Comparison of ENCODE assay signal across 11 cellular contexts in the genomic region with DNA sequence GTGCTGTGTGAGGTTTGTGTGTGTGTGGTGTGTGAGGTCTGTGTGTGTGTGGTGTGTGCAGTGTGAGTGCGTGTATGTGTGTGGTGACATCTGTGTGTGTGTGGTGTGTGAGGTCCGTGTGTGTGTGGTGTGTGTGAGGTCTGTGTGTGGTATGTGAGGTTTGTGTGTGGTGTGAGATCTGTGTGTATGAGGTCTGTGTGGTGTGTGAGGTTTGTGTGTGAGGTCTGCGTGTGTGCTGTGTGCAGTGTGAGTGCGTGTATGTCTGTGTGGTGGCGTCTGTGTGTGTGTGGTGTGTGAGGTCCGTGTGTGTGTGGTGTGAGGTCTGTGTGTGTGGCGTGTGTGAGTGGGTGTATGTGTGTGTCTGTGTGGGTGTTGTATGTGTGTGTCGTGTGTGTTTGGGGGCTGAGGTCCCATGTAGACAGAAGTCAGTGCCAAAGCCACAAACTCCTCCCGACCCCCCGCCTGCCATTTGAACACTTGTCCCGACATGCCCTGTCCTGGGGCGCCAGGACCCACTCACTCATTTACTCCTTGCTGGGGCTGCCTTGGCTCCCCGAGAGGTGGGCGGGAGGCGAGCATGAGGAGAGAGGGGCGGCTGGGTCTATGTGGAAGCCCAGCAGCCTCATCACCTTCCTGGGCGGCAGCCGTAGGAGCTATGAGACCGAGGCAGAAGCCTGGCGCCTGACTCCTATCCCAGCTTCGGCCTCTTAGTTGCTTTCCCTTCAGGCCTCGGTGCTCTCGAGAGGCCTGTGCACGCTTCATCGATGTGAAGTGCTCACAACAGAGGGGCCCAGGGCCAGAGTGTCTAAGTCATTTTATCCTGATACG. TPM values are rescaled to one million over a fixed set of nuclear protein-coding genes. Genes with fewer than 3 reads are reported as not detected.
DNase-seq lines count a peak whose midpoint lies in the region; ATAC-seq, FAIRE-seq and TF ChIP-seq lines count a peak whose summit lies in the region.
"Had no signal": no experiment of that assay in that cellular context is flagged by ENCODE, and none has a peak within 500 bp of the region (broad histone marks: within the 10 kb centered on the region; RNA-seq: fewer than 3 reads in every experiment).

No MANE protein-coding gene starts in this region.

- no peak overlapping the region for H3K4me3 Mint-ChIP-seq in astrocyte (ENCODE audit: unreplicated experiment)
- no peak overlapping the region for H3K4me3 Mint-ChIP-seq in activated T-helper 1 cell treated with anti-CD3 and anti-CD28 coated beads, Interleukin-12 subunit alpha, Interleukin-12 subunit beta, Interleukin-2, Interleukin-4 antibody, amounts not matched to agents 30 ng/mL and 10 ng/mL and 1 ng/mL, durations not matched to agents 14 hours and 24 hours and 36 hours
- H3K4me3 Mint-ChIP-seq: activated CD4-positive, alpha-beta T cell treated with anti-CD3 and anti-CD28 coated beads, Interleukin-2, amount 10 ng/mL, durations not matched to agents 7 days and 5 days had no signal

- H3K4me1 Mint-ChIP-seq in astrocyte (ENCODE audit: low read depth, unreplicated experiment) = peaks cover 4% of the 10 kb centered on the region
- H3K4me1 Mint-ChIP-seq in activated T-helper 1 cell treated with anti-CD3 and anti-CD28 coated beads, Interleukin-12 subunit alpha, Interleukin-12 subunit beta, Interleukin-2, Interleukin-4 antibody, amounts not matched to agents 30 ng/mL and 10 ng/mL and 1 ng/mL, durations not matched to agents 14 hours and 24 hours and 36 hours (ENCODE audit: low read depth) = no peaks in the 10 kb centered on the region

- H2AFZ ChIP-seq in astrocyte (ENCODE audit: low read depth, low read length) = no peak overlapping the region

- peaks cover 21% of the 10 kb centered on the region for H3K36me3 Mint-ChIP-seq in astrocyte (ENCODE audit: low read depth, unreplicated experiment)
- H3K36me3 Mint-ChIP-seq in activated T-helper 1 cell treated with anti-CD3 and anti-CD28 coated beads, Interleukin-12 subunit alpha, Interleukin-12 subunit beta, Interleukin-2, Interleukin-4 antibody, amounts not matched to agents 30 ng/mL and 10 ng/mL and 1 ng/mL, durations not matched to agents 14 hours and 24 hours and 36 hours (ENCODE audit: low read depth) = no peaks in the 10 kb centered on the region

- ATAC-seq in left lung = peak; percentile 87
- ATAC-seq: body of pancreas had no signal

- CTCF ChIA-PET in HEK293 (lab: Yijun Ruan, JAX) = interaction anchor here (1.0 kb wide), 1 partner anchor 71 kb away, joined by 3 read pairs; no protein-coding TSS in a partner anchor

- peak overlapping the region; percentile 3 for H3K9ac ChIP-seq in astrocyte (ENCODE audit: low read length)
- H3K9ac ChIP-seq in kidney (ENCODE audit: low read length in 2 of 2) = no peak overlapping the region

- H3K27me3 Mint-ChIP-seq in astrocyte (ENCODE audit: low read depth, unreplicated experiment) = no peaks in the 10 kb centered on the region
- no peaks in the 10 kb centered on the region for H3K27me3 Mint-ChIP-seq in activated T-helper 1 cell treated with anti-CD3 and anti-CD28 coated beads, Interleukin-12 subunit alpha, Interleukin-12 subunit beta, Interleukin-2, Interleukin-4 antibody, amounts not matched to agents 30 ng/mL and 10 ng/mL and 1 ng/mL, durations not matched to agents 14 hours and 24 hours and 36 hours (ENCODE audit: insufficient read depth)
- H3K27me3 Mint-ChIP-seq: activated CD4-positive, alpha-beta T cell treated with anti-CD3 and anti-CD28 coated beads, Interleukin-2, amount 10 ng/mL, durations not matched to agents 7 days and 5 days had no signal

- FAIRE-seq in astrocyte (lab: Jason Lieb, UNC) (no peak), kidney (lab: Jason Lieb, UNC) (no peak)

- DNase-seq in astrocyte (ENCODE audit: low read depth) (no peak), left lung (peak in 1 of 2 donors; percentile 55), 8988T (no peak), kidney (no peak)
- no peak for DNase-seq in activated T-helper 1 cell treated with anti-CD3 and anti-CD28 coated beads, Interleukin-12 subunit alpha, Interleukin-12 subunit beta, Interleukin-2, Interleukin-4 antibody, amounts not matched to agents 30 ng/mL and 10 ng/mL and 1 ng/mL, durations not matched to agents 14 hours and 24 hours and 36 hours (ENCODE audit: low spot score)
- no peak for DNase-seq in activated T-cell treated with anti-CD3 and anti-CD28 coated beads, Interleukin-2, amount 50 U/mL, for 48 hours
- DNase-seq: activated CD4-positive, alpha-beta T cell treated with anti-CD3 and anti-CD28 coated beads, Interleukin-2, amount 10 ng/mL, durations not matched to agents 7 days and 5 days; body of pancreas; glutamatergic neuron had no signal

- no peaks in the 10 kb centered on the region for H3K9me3 Mint-ChIP-seq in astrocyte (ENCODE audit: unreplicated experiment)
- H3K9me3 Mint-ChIP-seq in activated T-helper 1 cell treated with anti-CD3 and anti-CD28 coated beads, Interleukin-12 subunit alpha, Interleukin-12 subunit beta, Interleukin-2, Interleukin-4 antibody, amounts not matched to agents 30 ng/mL and 10 ng/mL and 1 ng/mL, durations not matched to agents 14 hours and 24 hours and 36 hours = no peaks in the 10 kb centered on the region
- H3K9me3 Mint-ChIP-seq: activated CD4-positive, alpha-beta T cell treated with anti-CD3 and anti-CD28 coated beads, Interleukin-2, amount 10 ng/mL, durations not matched to agents 7 days and 5 days had no signal

- H3K4me3 ChIP-seq in HEK293 (ENCODE audit: low read depth, low read length) (no peak overlapping the region), astrocyte (ENCODE audit: insufficient read depth, low read depth, low read length) (no peak overlapping the region), left lung (no peak overlapping the region), kidney (ENCODE audit: low read length in 2 of 2) (no peak overlapping the region)
- H3K4me3 ChIP-seq: body of pancreas had no signal

- H3K27ac ChIP-seq in 22Rv1 (peak overlapping the region; percentile 37), HEK293 (ENCODE audit: extremely low read depth, low read depth, low read length) (peak overlapping the region; percentile 38), astrocyte (ENCODE audit: low read depth, low read length) (no peak overlapping the region), left lung (peak overlapping the region; percentile 28 to 59), kidney (ENCODE audit: low read depth in 2 of 2, low read length in 2 of 2) (no peak overlapping the region)
- H3K27ac ChIP-seq: body of pancreas had no signal

- peaks cover 9% of the 10 kb centered on the region for H4K20me1 ChIP-seq in astrocyte (ENCODE audit: insufficient read depth, low read length)

- TF ChIP-seq CTCF in 22Rv1 (IDR thresholded peaks at IDR 0.05) = no peak
- TF ChIP-seq CTCF in HEK293 (tag by site-specific recombination; IDR thresholded peaks at IDR 0.05) = no peak
- TF ChIP-seq CTCF in astrocyte (IDR thresholded peaks at IDR 0.05; ENCODE audit: insufficient read depth, low read depth, low read length) = no peak
- no peak for TF ChIP-seq CTCF in left lung (IDR thresholded peaks at IDR 0.05)
- no peak for TF ChIP-seq CTCF in kidney (IDR thresholded peaks at IDR 0.05; ENCODE audit: borderline replicate concordance, extremely low read depth, insufficient read depth)

- H3K79me2 ChIP-seq in astrocyte (ENCODE audit: insufficient read depth, low read length) = no peaks in the 10 kb centered on the region

- intact Hi-C loops in left lung (cut with DNase I) (no loop called here), kidney (cut with DNase I) (no loop called here)
- intact Hi-C loops in activated T-helper 1 cell treated with anti-CD3 and anti-CD28 coated beads, Interleukin-12 subunit alpha, Interleukin-12 subunit beta, Interleukin-2, Interleukin-4 antibody, amounts not matched to agents 30 ng/mL and 10 ng/mL and 1 ng/mL, durations not matched to agents 14 hours and 24 hours and 36 hours (cut with micrococcal nuclease) = no loop called here

- H3K36me3 ChIP-seq in HEK293 (ENCODE audit: control insufficient read depth in 2 of 2, insufficient read depth in 1 of 2, low read length in 2 of 2) (peaks cover 34 to 66% of the 10 kb centered on the region in 2 experiments), astrocyte (ENCODE audit: insufficient read depth, low read length) (peaks cover 34% of the 10 kb centered on the region), left lung (peaks cover 0 to 22% of the 10 kb centered on the region in 2 donors), kidney (ENCODE audit: control insufficient read depth in 1 of 2, insufficient read depth in 2 of 2, low read length in 2 of 2) (peaks cover 17 to 20% of the 10 kb centered on the region in 2 donors)

- H3K27me3 ChIP-seq in astrocyte (ENCODE audit: insufficient read depth, low read length) (no peaks in the 10 kb centered on the region), left lung (no peaks in the 10 kb centered on the region)
- H3K27me3 ChIP-seq: body of pancreas had no signal

- POLR2A ChIA-PET in HEK293 (lab: Yijun Ruan, JAX) = no interaction called here

- no peaks in the 10 kb centered on the region for H3K4me1 ChIP-seq in HEK293 (ENCODE audit: control insufficient read depth, insufficient read depth, low read length)
- H3K4me1 ChIP-seq in astrocyte (ENCODE audit: insufficient read depth, low read length) = no peaks in the 10 kb centered on the region
- peaks cover 0 to 5% of the 10 kb centered on the region in 2 donors for H3K4me1 ChIP-seq in left lung
- H3K4me1 ChIP-seq in kidney (ENCODE audit: control insufficient read depth in 1 of 2, insufficient read depth in 1 of 2, low read depth in 1 of 2, low read length in 2 of 2) = no peaks in the 10 kb centered on the region
- H3K4me1 ChIP-seq: body of pancreas had no signal

- H3K4me2 ChIP-seq in astrocyte (ENCODE audit: low read length) = no peak overlapping the region

- no peak overlapping the region for H3K27ac Mint-ChIP-seq in astrocyte (ENCODE audit: unreplicated experiment)
- H3K27ac Mint-ChIP-seq in activated T-helper 1 cell treated with anti-CD3 and anti-CD28 coated beads, Interleukin-12 subunit alpha, Interleukin-12 subunit beta, Interleukin-2, Interleukin-4 antibody, amounts not matched to agents 30 ng/mL and 10 ng/mL and 1 ng/mL, durations not matched to agents 14 hours and 24 hours and 36 hours = no peak overlapping the region
- H3K27ac Mint-ChIP-seq: activated CD4-positive, alpha-beta T cell treated with anti-CD3 and anti-CD28 coated beads, Interleukin-2, amount 10 ng/mL, durations not matched to agents 7 days and 5 days had no signal

- H3K9me3 ChIP-seq in HEK293 (ENCODE audit: control insufficient read depth, insufficient read depth, low read depth, low read length) (no peaks in the 10 kb centered on the region), astrocyte (ENCODE audit: insufficient read depth, low read depth, low read length) (peaks cover 5% of the 10 kb centered on the region), left lung (no peaks in the 10 kb centered on the region), kidney (ENCODE audit: control insufficient read depth in 1 of 2, low read length in 2 of 2) (no peaks in the 10 kb centered on the region)
- H3K9me3 ChIP-seq: body of pancreas had no signal

RNA-seq across cellular contexts. Expression of a gene that starts 20.5 kb away (rescaled TPM):
- 23.0 and 23.1 TPM in 2 replicates for total RNA-seq in astrocyte
- 10 to 100 TPM; 11.9 to 19.1 TPM for total RNA-seq in left lung
- total RNA-seq in kidney = 14.1 TPM
- polyA plus RNA-seq in kidney (ENCODE audit: insufficient read depth, low read depth, low replicate concordance) = 19.0 TPM
- total RNA-seq in activated T-helper 1 cell treated with anti-CD3 and anti-CD28 coated beads, Interleukin-12 subunit alpha, Interleukin-12 subunit beta, Interleukin-2, Interleukin-4 antibody, amounts not matched to agents 30 ng/mL and 10 ng/mL and 1 ng/mL, durations not matched to agents 14 hours and 24 hours and 36 hours = 4.4 and 4.5 TPM in 2 replicates

RNA-seq across cellular contexts. Expression of a gene that starts 55.1 kb away (rescaled TPM):
- total RNA-seq in astrocyte (8.1 and 11.5 TPM in 2 replicates), left lung (10 to 100 TPM; 22.6 to 24.5 TPM), kidney (23.6 TPM)
- 51.2 TPM for polyA plus RNA-seq in kidney (ENCODE audit: insufficient read depth, low read depth, low replicate concordance)
- total RNA-seq in activated T-helper 1 cell treated with anti-CD3 and anti-CD28 coated beads, Interleukin-12 subunit alpha, Interleukin-12 subunit beta, Interleukin-2, Interleukin-4 antibody, amounts not matched to agents 30 ng/mL and 10 ng/mL and 1 ng/mL, durations not matched to agents 14 hours and 24 hours and 36 hours = 31.5 and 34.5 TPM in 2 replicates

Comparison
In these comparisons a context has a peak if more than half of its experiments do, and no peak if none do; other contexts are left out.
1. H3K27ac ChIP-seq: peak in 22Rv1 (single experiment), HEK293 (single experiment) and left lung (2 of 2); none in astrocyte (single experiment) and kidney (0 of 2).